ENCODE assay signal across 18 cellular contexts in genomic region chr12:51127050-51127729, GRCh38. TPM values are rescaled to one million over a fixed set of nuclear protein-coding genes. Genes with fewer than 3 reads are reported as not detected.
DNase-seq lines count a peak whose midpoint lies in the region; ATAC-seq and TF ChIP-seq lines count a peak whose summit lies in the region.
"Had no signal": no experiment of that assay in that cellular context is flagged by ENCODE, and none has a peak within 500 bp of the region (broad histone marks: within the 10 kb centered on the region; RNA-seq: fewer than 3 reads in every experiment).

No MANE protein-coding gene starts in this region.

- no peak overlapping the region for H3K4me3 ChIP-seq in SK-N-SH (ENCODE audit: low read depth in 2 of 2, low read length in 1 of 2)
- H3K4me3 ChIP-seq in skeletal muscle satellite cell (ENCODE audit: low read length): no peak overlapping the region
- H3K4me3 ChIP-seq: BLaER1 treated with 17β-estradiol and CSF1 and Interleukin-3, amounts not matched to agents 10 nM and 100 nM; heart left ventricle; PC-9 had no signal

- H3K27me3 ChIP-seq in SK-N-SH (ENCODE audit: insufficient read depth): no peaks in the 10 kb centered on the region
- no peaks in the 10 kb centered on the region for H3K27me3 ChIP-seq in foreskin keratinocyte
- no peaks in the 10 kb centered on the region for H3K27me3 ChIP-seq in skeletal muscle satellite cell (ENCODE audit: control insufficient read depth, insufficient read depth, low read length)
- H3K27me3 ChIP-seq: BLaER1 treated with 17β-estradiol and CSF1 and Interleukin-3, amounts not matched to agents 10 nM and 100 nM; heart left ventricle had no signal

- H3F3A ChIP-seq in SK-N-SH (replicated peaks; ENCODE audit: insufficient read depth): peaks cover 19% of the 10 kb centered on the region

- 96% methylated on average over 2 of the region's 2 CpGs for WGBS in SK-N-SH (ENCODE audit: low lambda C conversion rate)

- H3K79me2 ChIP-seq in SK-N-SH (ENCODE audit: insufficient read depth): peaks cover 21% of the 10 kb centered on the region

- CTCF ChIA-PET in SK-N-SH (lab: Yijun Ruan, JAX): no interaction called here

- no peak for TF ChIP-seq CTCF in SK-N-SH (IDR thresholded peaks at IDR 0.05)
- no peak for TF ChIP-seq CTCF in foreskin keratinocyte (conservative IDR thresholded peaks at IDR 0.05)

- peak; percentile 66; the same call in 2 of the 3 replicates for ATAC-seq in SK-N-SH treated with all-trans-retinoic acid at 6 μM for 48 hours
- ATAC-seq in foreskin keratinocyte: peak; percentile 83
- ATAC-seq in HG02973 (IDR thresholded peaks at IDR 0.05; ENCODE audit: unreplicated experiment): no peak
- ATAC-seq: HCT116, heart left ventricle had no signal

- H3K9ac ChIP-seq in SK-N-SH (no peak overlapping the region), skeletal muscle satellite cell (ENCODE audit: low read depth, low read length) (peak overlapping the region; percentile 25)

- peaks cover 0 to 9% of the 10 kb centered on the region in 2 experiments; a peak in 2 of 4 replicates for H3K4me1 ChIP-seq in SK-N-SH (ENCODE audit: control insufficient read depth in 1 of 2, insufficient read depth in 2 of 2, low read depth in 1 of 2, low read length in 1 of 2)
- H3K4me1 ChIP-seq in foreskin keratinocyte: peaks cover 16% of the 10 kb centered on the region
- H3K4me1 ChIP-seq in skeletal muscle satellite cell (ENCODE audit: control insufficient read depth, insufficient read depth, low read length): peaks cover 14% of the 10 kb centered on the region

- H3K9me3 ChIP-seq in SK-N-SH: no peaks in the 10 kb centered on the region
- H3K9me3 ChIP-seq in skeletal muscle satellite cell (replicated peaks; ENCODE audit: low read length): no peaks in the 10 kb centered on the region
- H3K9me3 ChIP-seq: BLaER1 treated with 17β-estradiol and CSF1 and Interleukin-3, amounts not matched to agents 10 nM and 100 nM; heart left ventricle had no signal

- POLR2A ChIA-PET in SK-N-SH (lab: Yijun Ruan, JAX): no interaction called here

- H3K27ac ChIP-seq in SK-N-SH (ENCODE audit: low read depth in 2 of 2, low read length in 1 of 2) (no peak overlapping the region), foreskin keratinocyte (peak overlapping the region; percentile 75)
- H3K27ac ChIP-seq: 22Rv1; BLaER1 treated with 17β-estradiol and CSF1 and Interleukin-3, amounts not matched to agents 10 nM and 100 nM; heart left ventricle; PC-9 had no signal

- H3K9me2 ChIP-seq in SK-N-SH: no peaks in the 10 kb centered on the region

- no peak for TF ChIP-seq RAD21 in SK-N-SH (IDR thresholded peaks at IDR 0.05; ENCODE audit: low read length)

- H3K4me2 ChIP-seq in SK-N-SH (no peak overlapping the region; the same call in 1 of the 2 replicates), skeletal muscle satellite cell (ENCODE audit: low read length) (no peak overlapping the region)
- H3K4me2 ChIP-seq: PC-9 had no signal

- peaks cover 3 to 6% of the 10 kb centered on the region in 2 experiments for H3K36me3 ChIP-seq in SK-N-SH (replicated peaks in 1 of 2; ENCODE audit: control insufficient read depth in 1 of 2, insufficient read depth in 2 of 2, low read length in 1 of 2)
- H3K36me3 ChIP-seq in skeletal muscle satellite cell (ENCODE audit: insufficient read depth, low read length): peaks cover 11% of the 10 kb centered on the region
- H3K36me3 ChIP-seq: BLaER1 treated with 17β-estradiol and CSF1 and Interleukin-3, amounts not matched to agents 10 nM and 100 nM had no signal

- H2AFZ ChIP-seq in SK-N-SH (ENCODE audit: low read depth): no peak overlapping the region
- H2AFZ ChIP-seq: PC-9 had no signal

- no peak for TF ChIP-seq EP300 in SK-N-SH (IDR thresholded peaks at IDR 0.05; ENCODE audit: borderline replicate concordance in 1 of 2, low read depth in 1 of 2, low read length in 1 of 2)

- DNase-seq in SK-N-SH (no peak), astrocyte of the hippocampus (ENCODE audit: low read depth, low spot score) (peak; percentile 26), foreskin keratinocyte (peak; percentile 63 to 86), NCI-H524 (lab: John Stamatoyannopoulos, UW) (no peak)
- DNase-seq in activated effector memory CD4-positive, alpha-beta T cell treated with anti-CD3 and anti-CD28 coated beads, Interleukin-2, amount 50 U/mL, for 16 hours: no peak
- DNase-seq: activated CD4-positive, alpha-beta memory T cell treated with anti-CD3 and anti-CD28 coated beads for 36 hours; DMS53; heart left ventricle; midbrain; NCI-H82; PC-9; stimulated activated CD4-positive, alpha-beta T cell treated with anti-CD3 and anti-CD28 coated beads, Interleukin-4, amount 100 ng/mL, for 4 hours had no signal

- H4K20me1 ChIP-seq in SK-N-SH (ENCODE audit: insufficient read depth): peaks cover 6% of the 10 kb centered on the region
- H4K20me1 ChIP-seq: BLaER1 treated with 17β-estradiol and CSF1 and Interleukin-3, amounts not matched to agents 10 nM and 100 nM had no signal

TF ChIP-seq in SK-N-SH treated with all-trans-retinoic acid at 6 μM for 48 hours, 23 proteins besides CTCF, POLR2A, EP300 and RAD21 (continues in another document):
- no peak for TF ChIP-seq PATZ1 (CRISPR knock-in tag; IDR thresholded peaks at IDR 0.05; ENCODE audit: borderline replicate concordance)
- no peak for TF ChIP-seq RARB (CRISPR knock-in tag; IDR thresholded peaks at IDR 0.05)

TF ChIP-seq in SK-N-SH, 30 proteins besides CTCF, POLR2A, EP300 and RAD21:
- TF ChIP-seq RFX5 (IDR thresholded peaks at IDR 0.05; ENCODE audit: low read length): no peak

RNA-seq across cellular contexts. Expression of gene CSRNP2, which starts 43.8 kb away (rescaled TPM):
- polyA plus RNA-seq in SK-N-SH (2012; rRNA removed) (18.7 and 22.7 TPM in 2 replicates), foreskin keratinocyte (6.4 and 7.0 TPM in 2 replicates)
- polyA plus RNA-seq in SK-N-SH (2012; cell fraction: cytosol; rRNA removed): 18.6 and 19.3 TPM in 2 replicates
- polyA plus RNA-seq in SK-N-SH (2012; cell fraction: nucleus; rRNA removed): 34.1 and 44.5 TPM in 2 replicates
- total RNA-seq in foreskin keratinocyte: 13.8 and 15.6 TPM in 2 replicates
- 11.7 and 15.1 TPM in 2 replicates for total RNA-seq in skeletal muscle satellite cell (2012; rRNA removed)

RNA-seq across cellular contexts. Expression of gene TFCP2, which starts 45.7 kb away (rescaled TPM):
- 18.1 and 19.3 TPM in 2 replicates for polyA plus RNA-seq in SK-N-SH (2012; rRNA removed)
- polyA plus RNA-seq in SK-N-SH (2012; cell fraction: cytosol; rRNA removed): 25.3 and 26.3 TPM in 2 replicates
- polyA plus RNA-seq in SK-N-SH (2012; cell fraction: nucleus; rRNA removed): 11.6 and 16.9 TPM in 2 replicates
- 19.4 and 19.9 TPM in 2 replicates for total RNA-seq in foreskin keratinocyte
- 15.3 and 16.4 TPM in 2 replicates for polyA plus RNA-seq in foreskin keratinocyte
- 6.8 TPM in 2 replicates for total RNA-seq in skeletal muscle satellite cell (2012; rRNA removed)

Comparison
In these comparisons a context has a peak if more than half of its experiments do, and no peak if none do; other contexts are left out.
1. DNase-seq: peak in astrocyte of the hippocampus (single experiment) and foreskin keratinocyte (2 of 2); none in SK-N-SH (single experiment), NCI-H524 (0 of 2) and activated effector memory CD4-positive, alpha-beta T cell treated with anti-CD3 and anti-CD28 coated beads, Interleukin-2, amount 50 U/mL, for 16 hours (single experiment).